ENCODE assay signal across 8 cellular contexts in genomic region chr9:74770508-74771261, GRCh38.
DNase-seq lines count a peak whose midpoint lies in the region; ATAC-seq and TF ChIP-seq lines count a peak whose summit lies in the region.

No MANE protein-coding gene starts in this region.

- H3K4me3 ChIP-seq in gastroesophageal sphincter: no peak overlapping the region

- H3K36me3 ChIP-seq in gastroesophageal sphincter: no peaks in the 10 kb centered on the region

- no peaks in the 10 kb centered on the region for H3K4me1 ChIP-seq in gastroesophageal sphincter

- no peak for TF ChIP-seq POLR2A in gastroesophageal sphincter (IDR thresholded peaks at IDR 0.05)

- ATAC-seq in GM21529 (IDR thresholded peaks at IDR 0.05; ENCODE audit: unreplicated experiment) (peak; percentile 58), gastroesophageal sphincter (no peak), GM21825 (IDR thresholded peaks at IDR 0.05; ENCODE audit: unreplicated experiment) (no peak), HG03460 (IDR thresholded peaks at IDR 0.05; ENCODE audit: unreplicated experiment) (no peak)

- H3K27me3 ChIP-seq in gastroesophageal sphincter: peaks cover 28% of the 10 kb centered on the region

- H3K27ac ChIP-seq in gastroesophageal sphincter: no peak overlapping the region

- WGBS in gastroesophageal sphincter (ENCODE audit: low coverage in 1 of 2), 2 donors: 56 to 75% methylated on average over 6 to 22 of the region's 22 CpGs

- DNase-seq in DMS 273 (lab: John Stamatoyannopoulos, UW; ENCODE audit: unreplicated experiment): peak; percentile 73
- DNase-seq in Kasumi-1 (lab: John Stamatoyannopoulos, UW): peak; percentile 89 to 91
- peak; percentile 44 to 54 for DNase-seq in activated CD4-positive, alpha-beta T cell treated with anti-CD3 and anti-CD28 coated beads, Interleukin-2, amount 50 U/mL, for 48 hours
- peak; percentile 37 to 57 for DNase-seq in stimulated activated CD4-positive, alpha-beta T cell treated with anti-CD3 and anti-CD28 coated beads, Interleukin-2, amount 100 ng/mL, for 24 hours

- no peak for TF ChIP-seq EP300 in gastroesophageal sphincter (IDR thresholded peaks at IDR 0.05)

- H3K9me3 ChIP-seq in gastroesophageal sphincter: no peaks in the 10 kb centered on the region

- peak in 3 of 4 experiments; percentile 15 to 53 (median 24) for TF ChIP-seq CTCF in gastroesophageal sphincter (IDR thresholded peaks at IDR 0.05)
